ENCODE assay signal across 29 cellular contexts in the genomic region with DNA sequence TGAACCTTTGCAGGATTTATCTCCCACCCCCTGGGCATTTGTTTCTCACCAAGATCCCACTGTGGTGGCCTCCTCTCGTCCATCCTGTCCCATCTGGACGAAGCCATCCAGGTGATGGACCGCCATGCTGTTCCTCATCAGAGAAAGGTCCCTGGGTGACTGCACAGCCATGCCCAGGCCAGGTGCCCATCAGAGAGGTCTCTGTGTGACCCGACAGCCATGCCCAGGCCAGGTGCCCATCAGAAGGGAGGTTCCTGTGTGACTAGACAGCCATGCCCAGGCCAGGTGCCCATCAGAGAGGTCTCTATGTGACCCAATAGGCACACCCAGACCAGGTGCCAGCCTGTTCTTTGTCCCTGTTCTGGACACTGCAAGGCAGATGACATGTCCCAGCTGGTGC.
"Had no signal": no experiment of that assay in that cellular context is flagged by ENCODE, and none has a peak within 500 bp of the region (broad histone marks: within the 10 kb centered on the region; RNA-seq: fewer than 3 reads in every experiment).

No MANE protein-coding gene starts in this region.

- H3K9me3 ChIP-seq: ovary, right lobe of liver, testis, transverse colon, upper lobe of right lung, vagina had no signal

- ATAC-seq: naive thymus-derived CD4-positive, alpha-beta T cell; natural killer cell treated with Interleukin-12 subunit alpha and Interleukin-12 subunit beta and Interleukin-15 and Interleukin-18, amount 100 ng/mL, for 72 hours; psoas muscle; right cardiac atrium; stimulated activated memory B cell treated with anti-CD40 and anti-IgM and Interleukin-4, amounts not matched to agents 10 μg/mL and 1 μg/mL and 100 μg/mL, for 72 hours; stimulated activated naive CD8-positive, alpha-beta T cell treated with anti-CD3 and anti-CD28 coated beads, Interleukin-15, amount 100 ng/mL, for 72 hours; stimulated activated naive CD8-positive, alpha-beta T cell treated with anti-CD3 and anti-CD28 coated beads, Interleukin-15, Interleukin-2, amounts not matched to agents 100 U/mL and 50 U/mL, for 24 hours; upper lobe of right lung had no signal

- H3K4me1 ChIP-seq: parathyroid adenoma, psoas muscle, right lobe of liver, sigmoid colon, suprapubic skin, testis, tibial artery, transverse colon, upper lobe of right lung, vagina had no signal

- H3K27me3 ChIP-seq: ovary, right lobe of liver, testis, transverse colon, upper lobe of right lung, vagina had no signal

- H3K27me3 Mint-ChIP-seq: stimulated activated memory B cell treated with anti-CD40 and anti-IgM and Interleukin-4, amounts not matched to agents 10 μg/mL and 1 μg/mL and 100 μg/mL, for 72 hours; type B pancreatic cell had no signal

- H3K27ac ChIP-seq: ovary, parathyroid adenoma, psoas muscle, right lobe of liver, sigmoid colon, suprapubic skin, testis, tibial artery, transverse colon, upper lobe of right lung, vagina had no signal

- H3K36me3 Mint-ChIP-seq: stimulated activated memory B cell treated with anti-CD40 and anti-IgM and Interleukin-4, amounts not matched to agents 10 μg/mL and 1 μg/mL and 100 μg/mL, for 72 hours; type B pancreatic cell had no signal

- H3K4me1 Mint-ChIP-seq: naive thymus-derived CD4-positive, alpha-beta T cell; neural crest cell; stimulated activated memory B cell treated with anti-CD40 and anti-IgM and Interleukin-4, amounts not matched to agents 10 μg/mL and 1 μg/mL and 100 μg/mL, for 72 hours; stimulated activated naive CD8-positive, alpha-beta T cell treated with anti-CD3 and anti-CD28 coated beads, Interleukin-15, amount 100 ng/mL, for 72 hours had no signal

- H3K4me3 ChIP-seq: ovary, psoas muscle, right lobe of liver, sigmoid colon, suprapubic skin, testis, tibial artery, transverse colon, upper lobe of right lung, vagina had no signal

- H3K36me3 ChIP-seq: ovary, right lobe of liver, sigmoid colon, suprapubic skin, tibial artery, transverse colon, upper lobe of right lung, vagina had no signal

- H3K27ac Mint-ChIP-seq: naive thymus-derived CD4-positive, alpha-beta T cell; natural killer cell treated with Interleukin-12 subunit alpha and Interleukin-12 subunit beta and Interleukin-15 and Interleukin-18, amount 100 ng/mL, for 72 hours; nephron progenitor cell; progenitor cell of endocrine pancreas; stimulated activated memory B cell treated with anti-CD40 and anti-IgM and Interleukin-4, amounts not matched to agents 10 μg/mL and 1 μg/mL and 100 μg/mL, for 72 hours; stimulated activated naive CD8-positive, alpha-beta T cell treated with anti-CD3 and anti-CD28 coated beads, Interleukin-15, amount 100 ng/mL, for 72 hours; type B pancreatic cell had no signal

- DNase-seq: naive thymus-derived CD4-positive, alpha-beta T cell; nephron progenitor cell; occipital lobe; ovary; psoas muscle; right cardiac atrium; right lobe of liver; sigmoid colon; small intestine; stimulated activated CD4-positive, alpha-beta T cell treated with anti-CD3 and anti-CD28 coated beads, Interleukin-1b, Interleukin-23, amount 100 ng/mL, for 48 hours; stimulated activated CD4-positive, alpha-beta T cell treated with anti-CD3 and anti-CD28 coated beads, Interleukin-4, amount 100 ng/mL, for 1 hour; stimulated activated CD4-positive, alpha-beta T cell treated with anti-CD3 and anti-CD28 coated beads, Interleukin-4, amount 100 ng/mL, for 4 hours; stimulated activated CD8-positive, alpha-beta memory T cell treated with anti-CD3 and anti-CD28 coated beads, Interleukin-4, amount 100 ng/mL, for 48 hours; stimulated activated naive CD4-positive, alpha-beta T cell; stimulated activated naive CD8-positive, alpha-beta T cell treated with anti-CD3 and anti-CD28 coated beads, Interleukin-15, amount 100 ng/mL, for 72 hours; stimulated activated naive CD8-positive, alpha-beta T cell treated with anti-CD3 and anti-CD28 coated beads, Interleukin-15, Interleukin-2, amounts not matched to agents 100 U/mL and 50 U/mL, for 24 hours; substantia nigra; testis; tibial artery; transverse colon; upper lobe of right lung had no signal

- H3K4me3 Mint-ChIP-seq: naive thymus-derived CD4-positive, alpha-beta T cell; natural killer cell treated with Interleukin-12 subunit alpha and Interleukin-12 subunit beta and Interleukin-15 and Interleukin-18, amount 100 ng/mL, for 72 hours; nephron progenitor cell; neural crest cell; stimulated activated memory B cell treated with anti-CD40 and anti-IgM and Interleukin-4, amounts not matched to agents 10 μg/mL and 1 μg/mL and 100 μg/mL, for 72 hours; stimulated activated naive CD8-positive, alpha-beta T cell treated with anti-CD3 and anti-CD28 coated beads, Interleukin-15, amount 100 ng/mL, for 72 hours; type B pancreatic cell had no signal
